Comparison of ENCODE assay signal across 10 cellular contexts in genomic region chr17:77128895-77129567, GRCh38. TPM values are rescaled to one million over a fixed set of nuclear protein-coding genes. Genes with fewer than 3 reads are reported as not detected.
DNase-seq lines count a peak whose midpoint lies in the region; ATAC-seq, FAIRE-seq and TF ChIP-seq lines count a peak whose summit lies in the region.
"Had no signal": no experiment of that assay in that cellular context is flagged by ENCODE, and none has a peak within 500 bp of the region (broad histone marks: within the 10 kb centered on the region; RNA-seq: fewer than 3 reads in every experiment).

No MANE protein-coding gene starts in this region.

- H3K27ac Mint-ChIP-seq in T-helper 2 cell treated with Interferon-gamma antibody and Interleukin-4, amounts not matched to agents 5 μg/mL and 100 μg/mL, for 36 hours, result peak overlapping the region; percentile 12

- CTCF ChIA-PET in HepG2 (lab: Yijun Ruan, JAX; ENCODE audit: low intra/inter-chr PET ratio, low total read pairs), result no interaction called here

- no peaks in the 10 kb centered on the region for H3K9me3 Mint-ChIP-seq in T-helper 2 cell treated with Interferon-gamma antibody and Interleukin-4, amounts not matched to agents 5 μg/mL and 100 μg/mL, for 36 hours

- TF ChIP-seq CTCF in HepG2 (CRISPR knock-in tag; IDR thresholded peaks at IDR 0.05), result no peak

- H3K36me3 Mint-ChIP-seq in T-helper 2 cell treated with Interferon-gamma antibody and Interleukin-4, amounts not matched to agents 5 μg/mL and 100 μg/mL, for 36 hours (ENCODE audit: low read depth), result no peaks in the 10 kb centered on the region

- FAIRE-seq in HepG2 (lab: Jason Lieb, UNC), result no peak
- FAIRE-seq: GM12891 had no signal

- H3K79me2 ChIP-seq in HepG2 (ENCODE audit: insufficient read depth, low read length), result no peaks in the 10 kb centered on the region

- POLR2A ChIA-PET in HepG2 (lab: Yijun Ruan, JAX), result interaction anchor here (0.8 to 2.0 kb wide), 4 partner anchors 10 to 40 kb away, joined by 3 to 11 read pairs (median 4); partner anchors contain the start of gene SEC14L1

- no peak overlapping the region for H3K9ac ChIP-seq in HepG2 (ENCODE audit: insufficient read depth, low read depth, low read length)
- peak overlapping the region in 2 of 5 donors; percentile 35 to 66 for H3K9ac ChIP-seq in subcutaneous abdominal adipose tissue (ENCODE audit: low read length in 5 of 5)

- peaks cover 31% of the 10 kb centered on the region for H3K4me1 Mint-ChIP-seq in T-helper 2 cell treated with Interferon-gamma antibody and Interleukin-4, amounts not matched to agents 5 μg/mL and 100 μg/mL, for 36 hours (ENCODE audit: low read depth)

- H3K4me3 Mint-ChIP-seq in T-helper 2 cell treated with Interferon-gamma antibody and Interleukin-4, amounts not matched to agents 5 μg/mL and 100 μg/mL, for 36 hours, result no peak overlapping the region

- 22 to 59% (median 45%) methylated on average over 10 of the region's 10 CpGs for WGBS in adipose tissue, 3 donors
- WGBS in HepG2 (ENCODE audit: low lambda C conversion rate), result 70% methylated on average over 10 of the region's 10 CpGs

- intact Hi-C loops in HepG2 (cut with micrococcal nuclease; ENCODE audit: unreplicated experiment), result no loop called here

- H3K27me3 Mint-ChIP-seq in T-helper 2 cell treated with Interferon-gamma antibody and Interleukin-4, amounts not matched to agents 5 μg/mL and 100 μg/mL, for 36 hours (ENCODE audit: low read depth), result no peaks in the 10 kb centered on the region

- in situ Hi-C loops in HepG2 (cut with HindIII; ENCODE audit: extremely low pct_ligation_motif_present, low pct_unique_long_range_greater_than_20kb), result no loop called here

- TF ChIP-seq EP300 in HepG2 (IDR thresholded peaks at IDR 0.05; ENCODE audit: low read depth in 2 of 2, low read length in 2 of 2) (no peak), HepG2 (CRISPR knock-in tag; IDR thresholded peaks at IDR 0.05; ENCODE audit: borderline replicate concordance) (no peak)

- peaks cover 57% of the 10 kb centered on the region for H3K4me1 ChIP-seq in HepG2 (ENCODE audit: insufficient read depth, low read length)
- peaks cover 7 to 63% (median 33%) of the 10 kb centered on the region in 5 donors for H3K4me1 ChIP-seq in subcutaneous abdominal adipose tissue (ENCODE audit: control insufficient read depth in 5 of 5, insufficient read depth in 5 of 5, low read length in 5 of 5)

- TF ChIP-seq POLR2A in HepG2 (IDR thresholded peaks at IDR 0.05; ENCODE audit: insufficient read depth in 1 of 2, low read depth in 2 of 2, low read length in 2 of 2), result no peak

- no peaks in the 10 kb centered on the region for H3K9me3 ChIP-seq in HepG2 (ENCODE audit: low read length)
- H3K9me3 ChIP-seq in subcutaneous abdominal adipose tissue (ENCODE audit: control insufficient read depth in 5 of 5, low read length in 5 of 5), result no peaks in the 10 kb centered on the region

- no peaks in the 10 kb centered on the region for H4K20me1 ChIP-seq in HepG2 (ENCODE audit: insufficient read depth, low read length)

- no peak for TF ChIP-seq RAD21 in HepG2 (CRISPR knock-in tag; IDR thresholded peaks at IDR 0.05)

- DNase-seq in T-helper 2 cell treated with Interferon-gamma antibody and Interleukin-4, amounts not matched to agents 5 μg/mL and 100 μg/mL, for 36 hours (ENCODE audit: low spot score), result no peak
- DNase-seq in T-helper 2 cell, result no peak
- no peak for DNase-seq in HepG2 (ENCODE audit: low spot score)
- DNase-seq in HT-29 (ENCODE audit: low spot score), result no peak
- no peak for DNase-seq in DMS153 (lab: John Stamatoyannopoulos, UW)
- DNase-seq in NCI-H510A (lab: John Stamatoyannopoulos, UW), result no peak
- DNase-seq: NCI-H446 treated with DMSO at 0.1 percent for 48 hours had no signal

- no peaks in the 10 kb centered on the region for H3K36me3 ChIP-seq in HepG2 (replicated peaks in 1 of 2; ENCODE audit: control insufficient read depth in 1 of 2, insufficient read depth in 2 of 2, low read length in 2 of 2)
- H3K36me3 ChIP-seq in subcutaneous abdominal adipose tissue (ENCODE audit: control insufficient read depth in 5 of 5, insufficient read depth in 5 of 5, low read length in 5 of 5), result peaks cover 0 to 3% (median 0%) of the 10 kb centered on the region in 5 donors

- H3K27ac ChIP-seq in adipose tissue (ENCODE audit: low read depth, low read length) (peak overlapping the region; percentile 72), HepG2 (ENCODE audit: extremely low read length, insufficient read depth, low read length) (no peak overlapping the region), subcutaneous abdominal adipose tissue (ENCODE audit: low read depth, low read length) (peak overlapping the region; percentile 73)

- no peak overlapping the region for H3K4me2 ChIP-seq in HepG2 (ENCODE audit: low read depth, low read length)

- ATAC-seq in HepG2, result no peak

- H3K4me3 ChIP-seq in HepG2 (replicated peaks in 1 of 3; ENCODE audit: insufficient read depth in 1 of 3, low read depth in 2 of 3, low read length in 3 of 3) (no peak overlapping the region), subcutaneous abdominal adipose tissue (ENCODE audit: low read depth in 1 of 5, low read length in 5 of 5) (peak overlapping the region in 3 of 5 donors; percentile 46 to 65 (median 49))

- no peak overlapping the region for H2AFZ ChIP-seq in HepG2 (ENCODE audit: low read length)

- BruUV-seq in HepG2 (replicated peaks; lab: Mats Ljungman, UMichigan), result no TSS peak

- no peaks in the 10 kb centered on the region for H3K27me3 ChIP-seq in HepG2 (ENCODE audit: control insufficient read depth in 1 of 2, insufficient read depth in 2 of 2, low read length in 2 of 2)
- H3K27me3 ChIP-seq in subcutaneous abdominal adipose tissue (ENCODE audit: control insufficient read depth in 5 of 5, insufficient read depth in 4 of 5, low read length in 5 of 5), result peaks cover 0 to 3% (median 0%) of the 10 kb centered on the region in 5 donors

TF ChIP-seq in HepG2, 621 proteins besides CTCF, POLR2A, EP300 and RAD21:
- TF ChIP-seq ZNF18 (CRISPR knock-in tag; IDR thresholded peaks at IDR 0.05; ENCODE audit: insufficient replicate concordance) (peak; percentile 81), ZNF605 (CRISPR knock-in tag; IDR thresholded peaks at IDR 0.05) (0 out of 2 replicates have a peak, but pooled peaks have one; percentile 20), AGO1 (IDR thresholded peaks at IDR 0.05; ENCODE audit: low read depth, low read length, poor library complexity, severe bottlenecking) (no peak), GATA4 (IDR thresholded peaks at IDR 0.05; ENCODE audit: borderline replicate concordance, low read depth) (no peak), SIN3A (IDR thresholded peaks at IDR 0.05; ENCODE audit: borderline replicate concordance, low read depth, low read length) (no peak), ZNF839 (CRISPR knock-in tag; IDR thresholded peaks at IDR 0.05; ENCODE audit: borderline replicate concordance) (no peak), KDM5A (IDR thresholded peaks at IDR 0.05; ENCODE audit: borderline replicate concordance, low read length) (no peak)

RNA-seq across cellular contexts. Expression of gene SEC14L1, which starts 11.7 kb away (rescaled TPM):
- polyA plus RNA-seq in adipose tissue (10 to 100 TPM; 19.2 to 64.2 (median 58.4) TPM), HepG2 (2011; rRNA removed) (26.3 and 27.0 TPM in 2 replicates)
- 43.9 and 62.5 TPM in 2 replicates for total RNA-seq in HepG2 (2016; rRNA removed; fragmentation: Illumina TruSeq; extraction: Trizol)
- 22.8 and 28.1 TPM in 2 replicates for total RNA-seq in HepG2 (2016; cell fraction: cytosol; rRNA removed; fragmentation: Illumina TruSeq; extraction: Trizol; ENCODE audit: low read depth)
- 51.1 and 57.5 TPM in 2 replicates for total RNA-seq in HepG2 (2016; cell fraction: insoluble cytoplasmic fraction; rRNA removed; fragmentation: Illumina TruSeq; extraction: Trizol)
- 75.8 and 78.7 TPM in 2 replicates for total RNA-seq in HepG2 (2016; cell fraction: membrane; rRNA removed; fragmentation: Illumina TruSeq; extraction: Trizol)
- total RNA-seq in HepG2 (2016; cell fraction: nucleus; rRNA removed; fragmentation: Illumina TruSeq; extraction: Trizol), result 34.2 and 41.8 TPM in 2 replicates
- 17.3 and 23.1 TPM in 2 replicates for polyA plus RNA-seq in HepG2 (2011; cell fraction: cytosol; rRNA removed)
- polyA plus RNA-seq in HepG2 (2011; cell fraction: nucleus; rRNA removed), result 30.8 and 49.2 TPM in 2 replicates
- 37.6 and 54.7 TPM in 2 replicates for polyA plus RNA-seq in HepG2 (2012)
- polyA plus RNA-seq in HepG2 (2016; cell fraction: cytosol; fragmentation: Illumina TruSeq; extraction: Trizol; ENCODE audit: low read depth), result 30.8 and 38.2 TPM in 2 replicates
- polyA plus RNA-seq in HepG2 (2016; cell fraction: insoluble cytoplasmic fraction; fragmentation: Illumina TruSeq; extraction: Trizol; ENCODE audit: low read depth), result 57.4 and 67.9 TPM in 2 replicates
- polyA plus RNA-seq in HepG2 (2016; cell fraction: membrane; fragmentation: Illumina TruSeq; extraction: Trizol; ENCODE audit: low read depth), result 55.3 and 57.7 TPM in 2 replicates
- 56.1 and 65.2 TPM in 2 replicates for polyA plus RNA-seq in HepG2 (2016; cell fraction: nucleus; fragmentation: Illumina TruSeq; extraction: Trizol; ENCODE audit: insufficient read depth, low read depth)
- polyA minus RNA-seq in HepG2 (2011; rRNA and poly(A)+ RNA removed; ENCODE audit: low replicate concordance), result 16.4 and 49.1 TPM in 2 replicates
- polyA minus RNA-seq in HepG2 (2011; cell fraction: cytosol; rRNA and poly(A)+ RNA removed), result 23.7 and 34.8 TPM in 2 replicates
- polyA minus RNA-seq in HepG2 (2011; cell fraction: nucleus; rRNA and poly(A)+ RNA removed), result 29.4 and 35.6 TPM in 2 replicates
- total RNA-seq in HT-29 (2014; rRNA removed; shearing (Covaris generic)), result 13.9 and 16.1 TPM in 2 replicates

Comparison
In these comparisons a context has a peak if more than half of its experiments do, and no peak if none do; other contexts are left out.
1. H3K4me3 ChIP-seq: peak in subcutaneous abdominal adipose tissue (3 of 5); none in HepG2 (0 of 3).